Comparison of ENCODE assay signal across 25 cellular contexts in the genomic region with DNA sequence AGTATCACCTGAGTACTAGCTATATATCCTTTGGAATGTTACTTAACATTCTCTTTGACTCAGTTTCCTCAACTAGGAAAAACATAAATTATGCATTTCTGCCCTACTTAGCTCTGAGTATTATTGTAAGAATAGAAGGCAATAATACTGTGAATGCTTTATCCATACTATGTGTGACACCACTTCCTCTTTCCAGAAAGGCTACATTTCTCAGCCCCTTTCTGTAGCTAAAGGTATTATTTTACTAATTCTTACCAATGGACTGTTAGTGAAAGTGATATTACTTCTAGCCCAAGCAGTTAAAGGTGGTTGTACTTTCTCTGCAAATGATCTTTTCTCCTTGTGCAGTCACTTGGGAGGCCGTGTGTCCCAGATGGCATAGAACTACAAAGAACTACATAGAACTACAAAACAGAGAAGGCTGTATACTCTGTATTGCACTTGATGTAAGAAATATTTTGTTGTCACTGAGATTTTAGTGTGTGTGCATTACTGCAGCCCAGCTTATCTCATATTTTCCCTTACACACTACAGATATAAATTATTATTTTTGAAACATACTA. TPM values are rescaled to one million over a fixed set of nuclear protein-coding genes. Genes with fewer than 3 reads are reported as not detected.
DNase-seq lines count a peak whose midpoint lies in the region; ATAC-seq, FAIRE-seq and TF ChIP-seq lines count a peak whose summit lies in the region.
"Had no signal": no experiment of that assay in that cellular context is flagged by ENCODE, and none has a peak within 500 bp of the region (broad histone marks: within the 10 kb centered on the region; RNA-seq: fewer than 3 reads in every experiment).

No MANE protein-coding gene starts in this region.

- no peak overlapping the region for H4K8ac ChIP-seq in IMR-90 (ENCODE audit: low read depth in 2 of 2, low read length in 2 of 2)

- RAD21 ChIA-PET in GM12878 (lab: Charles Lee; ENCODE audit: unreplicated experiment), result interaction anchor here (1.8 to 2.6 kb wide), 2 partner anchors 11 to 322 kb away, joined by 4 to 10 read pairs; no protein-coding TSS in a partner anchor

- TF ChIP-seq CTCF in IMR-90 (conservative IDR thresholded peaks at IDR 0.05; ENCODE audit: low read depth, low read length), result no peak
- no peak for TF ChIP-seq CTCF in GM12878 (IDR thresholded peaks at IDR 0.05 in 2 of 3, conservative IDR thresholded peaks at IDR 0.05 in 1 of 3; ENCODE audit: control insufficient read depth in 2 of 3, extremely low read depth in 1 of 3, insufficient read depth in 1 of 3, low read depth in 3 of 3, low read length in 3 of 3)
- TF ChIP-seq CTCF in coronary artery (IDR thresholded peaks at IDR 0.05), result no peak

- no peaks in the 10 kb centered on the region for H3K79me2 ChIP-seq in GM12878 (ENCODE audit: control insufficient read depth, insufficient read depth, low read length)

- POLR2A ChIA-PET in IMR-90 (lab: Charles Lee; ENCODE audit: unreplicated experiment), result no interaction called here
- POLR2A ChIA-PET in GM12878 (lab: Charles Lee), result no interaction called here

- ATAC-seq in GM21723 (IDR thresholded peaks at IDR 0.05; ENCODE audit: unreplicated experiment) (peak; percentile 60), IMR-90 (ENCODE audit: low read depth) (no peak), GM12878 (peak; percentile 69)
- ATAC-seq: natural killer cell treated with Interleukin-12 subunit alpha and Interleukin-12 subunit beta and Interleukin-15 and Interleukin-18, amount 100 ng/mL, for 72 hours had no signal

- H3K9ac ChIP-seq in IMR-90 (ENCODE audit: low read depth, low read length), result no peak overlapping the region
- no peak overlapping the region for H3K9ac ChIP-seq in GM12878 (ENCODE audit: control insufficient read depth, insufficient read depth, low read length)

- peak overlapping the region; percentile 53; the same call in 1 of the 2 replicates for H2BK120ac ChIP-seq in IMR-90 (ENCODE audit: low read depth, low read length)

- no peak overlapping the region for H3K56ac ChIP-seq in IMR-90 (ENCODE audit: extremely low read depth, insufficient read depth, low read length)

- H3K27ac ChIP-seq in IMR-90 (ENCODE audit: insufficient read depth, low read length), result no peak overlapping the region
- H3K27ac ChIP-seq in GM12878 (ENCODE audit: control insufficient read depth, insufficient read depth), result no peak overlapping the region
- no peak overlapping the region for H3K27ac ChIP-seq in coronary artery
- H3K27ac ChIP-seq: SK-N-MC, upper lobe of left lung had no signal

- BruUV-seq in IMR-90 (replicated peaks; lab: Mats Ljungman, UMichigan) (no TSS peak), GM12878 (replicated peaks; lab: Mats Ljungman, UMichigan) (no TSS peak)

- TF ChIP-seq POLR2A in IMR-90 (IDR thresholded peaks at IDR 0.05; ENCODE audit: low read depth, low read length) (no peak), GM12878 (IDR thresholded peaks at IDR 0.05; ENCODE audit: low read depth, low read length) (no peak), H54 (IDR thresholded peaks at IDR 0.05; ENCODE audit: low read depth, low read length) (no peak)

- no CpG with 5 or more reads among the region's 1 CpG for WGBS in IMR-90 (ENCODE audit: extremely low coverage in 2 of 2, insufficient read length in 1 of 2), 2 experiments
- WGBS in GM12878 (ENCODE audit: insufficient coverage, insufficient replicate concordance, low lambda C conversion rate, missing lambda C conversion rate), result 4% methylated on average over 1 of the region's 1 CpG

- H3K27me3 ChIP-seq in IMR-90 (ENCODE audit: control insufficient read depth, insufficient read depth, low read length) (no peaks in the 10 kb centered on the region), GM12878 (replicated peaks in 1 of 2; ENCODE audit: control insufficient read depth in 2 of 2, insufficient read depth in 2 of 2, low read length in 1 of 2) (no peaks in the 10 kb centered on the region; a peak in 1 of 4 replicates)
- H3K27me3 ChIP-seq: upper lobe of left lung had no signal

- H3K9me1 ChIP-seq in IMR-90 (ENCODE audit: insufficient read depth, low read length), result peaks cover 8% of the 10 kb centered on the region

- SMC1A ChIA-PET in GM12878 (lab: Charles Lee; ENCODE audit: uncharacterized antibody, unreplicated experiment), result interaction anchor here (0.7 to 2.7 kb wide), 8 partner anchors 11 to 386 kb away, joined by 3 to 13 read pairs (median 4); no protein-coding TSS in a partner anchor

- H2BK15ac ChIP-seq in IMR-90 (ENCODE audit: low read depth, low read length), result no peak overlapping the region

- no peak for FAIRE-seq in GM12878 (lab: Jason Lieb, UNC)
- no peak for FAIRE-seq in H54 (lab: Jason Lieb, UNC)
- FAIRE-seq: A204.1, TTC549 had no signal

- no peaks in the 10 kb centered on the region for H3K79me1 ChIP-seq in IMR-90 (ENCODE audit: low read depth in 1 of 2, low read length in 2 of 2)

- H3K4me3 ChIP-seq in IMR-90 (ENCODE audit: insufficient read depth, low read depth, low read length), result no peak overlapping the region
- no peak overlapping the region for H3K4me3 ChIP-seq in GM12878
- no peak overlapping the region for H3K4me3 ChIP-seq in coronary artery
- H3K4me3 ChIP-seq: HAP-1, lung, SK-N-MC, upper lobe of left lung had no signal

- no peak for TF ChIP-seq RAD21 in IMR-90 (IDR thresholded peaks at IDR 0.05; ENCODE audit: low read length)
- TF ChIP-seq RAD21 in GM12878 (IDR thresholded peaks at IDR 0.05; ENCODE audit: insufficient read depth, low read depth, low read length), result no peak

- DNase-seq in Ammon's horn (ENCODE audit: low spot score) (peak; percentile 23), IMR-90 (no peak), GM12878 (ENCODE audit: low read depth, low spot score) (no peak), coronary artery (ENCODE audit: low spot score) (no peak), HCEC 1CT (no peak), NCI-H446 treated with DMSO at 0.1 percent for 48 hours (lab: John Stamatoyannopoulos, UW) (no peak), H54 (ENCODE audit: insufficient read length, low spot score) (no peak)
- DNase-seq: activated CD4-positive, alpha-beta T cell treated with anti-CD3 and anti-CD28 coated beads, Interleukin-2, amount 50 U/mL, for 4 hours; activated naive CD8-positive, alpha-beta T cell treated with anti-CD3 and anti-CD28 coated beads, Interleukin-2, amount 10 ng/mL, durations not matched to agents 7 days and 5 days; activated T-cell treated with anti-CD3 and anti-CD28 coated beads, Interleukin-2, amount 50 U/mL, for 24 hours; CD4-positive, CD25-positive, alpha-beta regulatory T cell; dermis blood vessel endothelial cell; erythroblast; NCI-H2029; NCI-H524 treated with DMSO at 0.1 percent for 48 hours; stimulated activated naive CD4-positive, alpha-beta T cell treated with Interleukin-2 at 50 U/mL for 16 hours; upper lobe of left lung had no signal

- H2AK5ac ChIP-seq in IMR-90 (ENCODE audit: low read depth, low read length), result no peak overlapping the region

- no peak for TF ChIP-seq EP300 in GM12878 (IDR thresholded peaks at IDR 0.05; ENCODE audit: borderline replicate concordance in 1 of 2, control insufficient read depth in 1 of 2, low read depth in 2 of 2, low read length in 2 of 2)

- H3K4ac ChIP-seq in IMR-90 (ENCODE audit: low read depth, low read length), result no peak overlapping the region

- dilution Hi-C loops in IMR-90 (cut with HindIII; ENCODE audit: low sequenced_read_pairs, unreplicated experiment), result no loop called here

- H4K20me1 ChIP-seq in IMR-90 (ENCODE audit: insufficient read depth, low read length) (no peaks in the 10 kb centered on the region), GM12878 (ENCODE audit: control insufficient read depth, insufficient read depth) (no peaks in the 10 kb centered on the region)

- H4K5ac ChIP-seq in IMR-90 (ENCODE audit: low read depth, low read length), result no peak overlapping the region

- H3K18ac ChIP-seq in IMR-90 (ENCODE audit: low read depth, low read length), result 0 out of 2 replicates have a peak overlapping the region, but pooled peaks have one; percentile 26

- no peak overlapping the region for H2BK5ac ChIP-seq in IMR-90 (ENCODE audit: low read depth, low read length, poor library complexity, severe bottlenecking)

- H3K4me2 ChIP-seq in IMR-90 (ENCODE audit: low read depth, low read length) (no peak overlapping the region), GM12878 (ENCODE audit: control insufficient read depth, insufficient read depth) (no peak overlapping the region)

- in situ Hi-C loops in IMR-90 (cut with MboI; ENCODE audit: low sequenced_read_pairs) (no loop called here), GM12878 (cut with MboI) (loop anchor here (10.0 kb wide), 1 partner anchor 1240 kb away; no protein-coding TSS in a partner anchor)

- H2AK9ac ChIP-seq in IMR-90 (replicated peaks; ENCODE audit: low read depth, low read length, poor library complexity), result no peak overlapping the region

- H2AFZ ChIP-seq in IMR-90 (replicated peaks; ENCODE audit: low read length, poor library complexity), result no peak overlapping the region
- no peak overlapping the region for H2AFZ ChIP-seq in GM12878 (ENCODE audit: control insufficient read depth, low read depth, low read length)

- no peak overlapping the region for H3K14ac ChIP-seq in IMR-90 (replicated peaks; ENCODE audit: low read depth, low read length)

- peaks cover 8% of the 10 kb centered on the region for H3K4me1 ChIP-seq in IMR-90 (ENCODE audit: control insufficient read depth, insufficient read depth, low read length)
- H3K4me1 ChIP-seq in GM12878 (ENCODE audit: control insufficient read depth, insufficient read depth, low read length), result no peaks in the 10 kb centered on the region

- no peak overlapping the region for H4K91ac ChIP-seq in IMR-90 (ENCODE audit: insufficient read depth, low read depth, low read length)

- intact Hi-C loops in IMR-90 (cut with micrococcal nuclease), result loop anchor here (5.0 kb wide), 1 partner anchor 388 kb away; no protein-coding TSS in a partner anchor
- intact Hi-C loops in GM12878 (cut with micrococcal nuclease; ENCODE audit: unreplicated experiment), result loop anchor here (10.0 kb wide), 1 partner anchor 1240 kb away; no protein-coding TSS in a partner anchor

- CTCF ChIA-PET in IMR-90 (lab: Yijun Ruan, JAX), result interaction anchor here (0.8 to 1.0 kb wide), 2 partner anchors 16 to 66 kb away, joined by 3 read pairs; no protein-coding TSS in a partner anchor
- CTCF ChIA-PET in GM12878 (lab: Yijun Ruan, JAX), result interaction anchor here (0.8 to 3.3 kb wide), 11 partner anchors 14 to 1239 kb away, joined by 3 to 17 read pairs (median 5); no protein-coding TSS in a partner anchor

- H3K36me3 ChIP-seq in IMR-90 (ENCODE audit: control insufficient read depth, insufficient read depth, low read length) (no peaks in the 10 kb centered on the region), GM12878 (ENCODE audit: control insufficient read depth in 2 of 2, insufficient read depth in 2 of 2, low read length in 1 of 2) (no peaks in the 10 kb centered on the region)
- H3K36me3 ChIP-seq: HAP-1, upper lobe of left lung had no signal

- H3K23ac ChIP-seq in IMR-90 (ENCODE audit: low read depth, low read length), result no peak overlapping the region

- no peak overlapping the region for H2BK20ac ChIP-seq in IMR-90 (ENCODE audit: low read depth, low read length)

- H3K9me3 ChIP-seq in IMR-90 (ENCODE audit: control insufficient read depth, insufficient read depth, low read length), result no peaks in the 10 kb centered on the region
- H3K9me3 ChIP-seq in GM12878 (replicated peaks; ENCODE audit: control insufficient read depth, insufficient read depth, low read length), result no peaks in the 10 kb centered on the region
- H3K9me3 ChIP-seq: HAP-1, upper lobe of left lung had no signal

RNA-seq across cellular contexts. Expression of a gene that starts 35.1 kb away (rescaled TPM):
- total RNA-seq in IMR-90 (2012; rRNA removed) (0.28 and 0.36 TPM in 2 replicates), GM12878 (2014; rRNA removed) (0.06 and 0.16 TPM in 2 replicates), GM12878 (2014; rRNA removed; fragmentation: Illumina TruSeq; extraction: Trizol) (0.09 and 0.13 TPM in 2 replicates), GM12878 (2021) (0.05 and 0.13 TPM in 2 replicates)
- polyA plus RNA-seq in IMR-90 (2012; rRNA removed) (0.09 and 0.10 TPM in 2 replicates), GM12878 (2011; rRNA removed) (0.27 and 0.40 TPM in 2 replicates), GM12878 (2014; fragmentation: Illumina TruSeq; extraction: Trizol) (0.07 and 0.13 TPM in 2 replicates), GM12878 (2014; fragmentation: Nextera tagmentation; extraction: Ambion mirVana) (under 1 TPM; 0.06 to 0.09 TPM), GM12878 (2014; rRNA removed) (0.05 and 0.13 TPM in 2 replicates), GM12878 (2016; fragmentation: Nextera tagmentation; extraction: Ambion mirVana) (under 1 TPM in 1 of 2 experiments, not detected in 1; 0.12 TPM)
- 0.03 TPM in 1 of 2 replicates, not detected in the other for polyA plus RNA-seq in IMR-90 (2012; cell fraction: cytosol; rRNA removed)
- polyA plus RNA-seq in IMR-90 (2012; cell fraction: nucleus; rRNA removed; ENCODE audit: low replicate concordance), result 0.07 and 0.14 TPM in 2 replicates
- total RNA-seq in GM12878 (2013; cell fraction: nucleolus; rRNA removed), result 3.5 TPM in 2 replicates
- 0.05 TPM for polyA plus RNA-seq in GM12878 (2011; ENCODE audit: low read depth)
- 0.12 TPM in 2 replicates for polyA plus RNA-seq in GM12878 (2011; cell fraction: cytosol; rRNA removed)
- 0.99 and 1.2 TPM in 2 replicates for polyA plus RNA-seq in GM12878 (2011; cell fraction: nucleus; rRNA removed)
- 0.13 and 0.14 TPM in 2 replicates for polyA plus RNA-seq in GM12878 (2012)
- 0.21 and 0.66 TPM in 2 replicates for polyA minus RNA-seq in GM12878 (2011; rRNA and poly(A)+ RNA removed)
- polyA minus RNA-seq in GM12878 (2011; cell fraction: cytosol; rRNA and poly(A)+ RNA removed), result 0.27 TPM in 1 of 2 replicates, not detected in the other
- polyA minus RNA-seq in GM12878 (2011; cell fraction: nucleus; rRNA and poly(A)+ RNA removed), result 0.73 and 0.96 TPM in 2 replicates
- total RNA-seq: HT-29 had no signal
